14 cellular contexts compared by ENCODE assay signal in the genomic region with DNA sequence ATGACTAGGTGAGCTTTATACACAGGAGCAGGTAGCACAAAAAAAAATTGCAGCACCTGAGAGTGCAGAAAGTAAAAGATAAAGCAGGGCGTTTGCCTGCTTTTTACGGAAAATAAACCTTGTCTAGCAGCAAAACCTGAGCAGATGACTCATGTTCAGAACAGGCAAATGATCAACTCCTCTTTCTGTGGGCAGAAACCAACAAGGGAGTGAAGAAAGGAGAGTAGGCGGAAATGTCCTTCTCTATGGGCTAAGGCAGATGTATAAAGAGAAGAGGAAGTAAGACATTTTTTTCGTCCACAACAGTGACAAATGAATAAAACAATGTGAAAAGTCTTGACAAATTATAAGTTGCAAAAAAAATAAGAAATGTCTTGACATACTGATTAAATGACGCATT. TPM values are rescaled to one million over a fixed set of nuclear protein-coding genes. Genes with fewer than 3 reads are reported as not detected.
A peak's percentile ranks its signal among the peaks of the same experiment; 100 is the strongest.
DNase-seq lines count a peak whose midpoint lies in the region; ATAC-seq and TF ChIP-seq lines count a peak whose summit lies in the region.
"Had no signal": no experiment of that assay in that cellular context is flagged by ENCODE, and none has a peak within 500 bp of the region (broad histone marks: within the 10 kb centered on the region; RNA-seq: fewer than 3 reads in every experiment).

No MANE protein-coding gene starts in this region.

- H3K4me1 ChIP-seq in aorta (ENCODE audit: control insufficient read depth in 1 of 2, insufficient read depth in 2 of 2, low read length in 2 of 2) = no peaks in the 10 kb centered on the region

- intact Hi-C loops in aorta (cut with DNase I) = no loop called here

- ATAC-seq in GM18867 (IDR thresholded peaks at IDR 0.05; ENCODE audit: unreplicated experiment) = peak; percentile 92
- ATAC-seq in HG02588 (IDR thresholded peaks at IDR 0.05; ENCODE audit: unreplicated experiment) = peak; percentile 95
- ATAC-seq in HG03565 (IDR thresholded peaks at IDR 0.05; ENCODE audit: unreplicated experiment) = peak; percentile 67
- ATAC-seq in aorta (ENCODE audit: low FRiP score) = no peak
- ATAC-seq: activated CD8-positive, alpha-beta memory T cell treated with anti-CD3 and anti-CD28 coated beads, Interleukin-2, amount 10 ng/mL, durations not matched to agents 7 days and 5 days had no signal

- H3K4me1 Mint-ChIP-seq in immature natural killer cell = no peaks in the 10 kb centered on the region
- H3K4me1 Mint-ChIP-seq: activated CD8-positive, alpha-beta memory T cell treated with anti-CD3 and anti-CD28 coated beads, Interleukin-2, amount 10 ng/mL, durations not matched to agents 7 days and 5 days had no signal

- 79 to 82% methylated on average over 5 of the region's 5 CpGs for WGBS in aorta, 2 donors

- no peak overlapping the region for H3K27ac Mint-ChIP-seq in immature natural killer cell
- H3K27ac Mint-ChIP-seq: activated CD8-positive, alpha-beta memory T cell treated with anti-CD3 and anti-CD28 coated beads, Interleukin-2, amount 10 ng/mL, durations not matched to agents 7 days and 5 days; nephron progenitor cell had no signal

- DNase-seq in epithelial cell of proximal tubule (ENCODE audit: low read depth) (peak; percentile 50), NCI-H1930 (lab: John Stamatoyannopoulos, UW) (no peak), aorta (no peak), immature natural killer cell (no peak), NCI-H2029 (lab: John Stamatoyannopoulos, UW) (no peak)
- DNase-seq: activated CD8-positive, alpha-beta memory T cell treated with anti-CD3 and anti-CD28 coated beads, Interleukin-2, amount 10 ng/mL, durations not matched to agents 7 days and 5 days; DMS153; GM23248; NCI-H1436; nephron progenitor cell; SK-N-SH had no signal

- H3K9me3 ChIP-seq in aorta (ENCODE audit: control insufficient read depth, low read length) = no peaks in the 10 kb centered on the region
- H3K9me3 ChIP-seq: SK-N-SH had no signal

- H3K27me3 ChIP-seq in aorta (ENCODE audit: control insufficient read depth in 1 of 2, insufficient read depth in 2 of 2, low read length in 1 of 2) = no peaks in the 10 kb centered on the region

- H3K4me3 ChIP-seq in epithelial cell of proximal tubule (ENCODE audit: low read depth, low read length) = no peak overlapping the region
- H3K4me3 ChIP-seq in aorta (ENCODE audit: low read length in 2 of 2) = no peak overlapping the region
- H3K4me3 ChIP-seq: GM23248 had no signal

- no peak for TF ChIP-seq CTCF in epithelial cell of proximal tubule (conservative IDR thresholded peaks at IDR 0.05; ENCODE audit: low read depth, low read length)

- H3K9me3 Mint-ChIP-seq in immature natural killer cell = peaks cover 0 to 4% (median 1%) of the 10 kb centered on the region in 6 donors
- H3K9me3 Mint-ChIP-seq: nephron progenitor cell had no signal

- H3K4me3 Mint-ChIP-seq in immature natural killer cell = no peak overlapping the region
- H3K4me3 Mint-ChIP-seq: activated CD8-positive, alpha-beta memory T cell treated with anti-CD3 and anti-CD28 coated beads, Interleukin-2, amount 10 ng/mL, durations not matched to agents 7 days and 5 days; nephron progenitor cell had no signal

- no peaks in the 10 kb centered on the region for H3K36me3 ChIP-seq in aorta (ENCODE audit: control insufficient read depth in 1 of 2, insufficient read depth in 2 of 2, low read length in 1 of 2)

- H3K27ac ChIP-seq in aorta (ENCODE audit: low read depth in 1 of 2, low read length in 2 of 2) = no peak overlapping the region
- H3K27ac ChIP-seq: GM23248 had no signal

- H3K36me3 Mint-ChIP-seq in immature natural killer cell = no peaks in the 10 kb centered on the region
- H3K36me3 Mint-ChIP-seq: activated CD8-positive, alpha-beta memory T cell treated with anti-CD3 and anti-CD28 coated beads, Interleukin-2, amount 10 ng/mL, durations not matched to agents 7 days and 5 days had no signal

- H3K27me3 Mint-ChIP-seq in immature natural killer cell (ENCODE audit: low read depth in 3 of 3) = peaks cover 0 to 2% (median 1%) of the 10 kb centered on the region in 3 donors
- H3K27me3 Mint-ChIP-seq: activated CD8-positive, alpha-beta memory T cell treated with anti-CD3 and anti-CD28 coated beads, Interleukin-2, amount 10 ng/mL, durations not matched to agents 7 days and 5 days had no signal

RNA-seq across cellular contexts. Expression of gene GMNC, which starts 24.5 kb away (rescaled TPM):
- total RNA-seq in epithelial cell of proximal tubule (0.14 and 1.5 TPM in 2 replicates), aorta (not detected)
- polyA plus RNA-seq in aorta (not detected), immature natural killer cell (not detected)
- total RNA-seq: activated CD8-positive, alpha-beta memory T cell treated with anti-CD3 and anti-CD28 coated beads, Interleukin-2, amount 10 ng/mL, durations not matched to agents 7 days and 5 days; GM23248 had no signal
- polyA plus RNA-seq: GM23248, SK-N-SH had no signal
